Comparison of ENCODE assay signal across 11 cellular contexts in genomic region chr14:65791551-65791981, GRCh38.
A peak's percentile ranks its signal among the peaks of the same experiment; 100 is the strongest.
DNase-seq lines count a peak whose midpoint lies in the region; ATAC-seq and TF ChIP-seq lines count a peak whose summit lies in the region.
"Had no signal": no experiment of that assay in that cellular context is flagged by ENCODE, and none has a peak within 500 bp of the region (broad histone marks: within the 10 kb centered on the region; RNA-seq: fewer than 3 reads in every experiment).

No MANE protein-coding gene starts in this region.

- peak; percentile 42 for DNase-seq in Right ventricle myocardium superior
- DNase-seq in left cardiac atrium = no peak
- DNase-seq in fibroblast of pulmonary artery (ENCODE audit: low read depth) = peak; percentile 18
- peak; percentile 21 for DNase-seq in stromal cell of bone marrow (ENCODE audit: low read depth)
- no peak for DNase-seq in DMS153 treated with DMSO at 0.1 percent for 48 hours (lab: John Stamatoyannopoulos, UW; ENCODE audit: unreplicated experiment)
- DNase-seq in NOMO-1 treated with DMSO at 0.1 percent for 48 hours (lab: John Stamatoyannopoulos, UW; ENCODE audit: unreplicated experiment) = no peak
- DNase-seq: H9, NCI-H1436 treated with DMSO at 0.1 percent for 48 hours had no signal

- intact Hi-C loops in Right ventricle myocardium superior (cut with DNase I) (no loop called here), left cardiac atrium (cut with DNase I) (no loop called here)

- no peak for ATAC-seq in Right ventricle myocardium superior (ENCODE audit: poor library complexity)
- no peak for ATAC-seq in left cardiac atrium
- ATAC-seq in SK-N-SH treated with all-trans-retinoic acid at 6 μM for 48 hours = peak; percentile 50; the same call in 2 of the 3 replicates
- no peak for ATAC-seq in GM21619 (IDR thresholded peaks at IDR 0.05; ENCODE audit: unreplicated experiment)

- no peak for TF ChIP-seq CTCF in fibroblast of pulmonary artery (IDR thresholded peaks at IDR 0.05; ENCODE audit: low read length, missing control alignments)

- no peak overlapping the region for H3K4me3 ChIP-seq in fibroblast of pulmonary artery (replicated peaks; ENCODE audit: low read depth, low read length)
- H3K4me3 ChIP-seq: coronary artery had no signal

TF ChIP-seq in SK-N-SH treated with all-trans-retinoic acid at 6 μM for 48 hours, 23 proteins besides CTCF, POLR2A, EP300 and RAD21:
- TF ChIP-seq GLIS3 (CRISPR knock-in tag; IDR thresholded peaks at IDR 0.05) (no peak), TCF4 (CRISPR knock-in tag; IDR thresholded peaks at IDR 0.05; ENCODE audit: borderline replicate concordance) (no peak), TSHZ2 (CRISPR knock-in tag; IDR thresholded peaks at IDR 0.05) (no peak), ARNTL (CRISPR knock-in tag; IDR thresholded peaks at IDR 0.05; ENCODE audit: borderline replicate concordance, low read depth) (no peak), ZFP30 (CRISPR knock-in tag; IDR thresholded peaks at IDR 0.05) (no peak), TOX (CRISPR knock-in tag; IDR thresholded peaks at IDR 0.05; ENCODE audit: borderline replicate concordance) (no peak), ZNF8 (CRISPR knock-in tag; IDR thresholded peaks at IDR 0.05) (no peak), BACH2 (CRISPR knock-in tag; IDR thresholded peaks at IDR 0.05; ENCODE audit: borderline replicate concordance) (no peak), ESRRG (CRISPR knock-in tag; IDR thresholded peaks at IDR 0.05) (no peak), PPARA (CRISPR knock-in tag; IDR thresholded peaks at IDR 0.05; ENCODE audit: borderline replicate concordance) (no peak), OSR1 (CRISPR knock-in tag; IDR thresholded peaks at IDR 0.05) (no peak), RARB (CRISPR knock-in tag; IDR thresholded peaks at IDR 0.05) (no peak), ZNF70 (CRISPR knock-in tag; IDR thresholded peaks at IDR 0.05) (no peak), ZNF565 (CRISPR knock-in tag; conservative IDR thresholded peaks at IDR 0.05; ENCODE audit: low read depth) (no peak), ZC3H10 (CRISPR knock-in tag; IDR thresholded peaks at IDR 0.05) (no peak), ZFP3 (CRISPR knock-in tag; IDR thresholded peaks at IDR 0.05) (no peak)
- TF ChIP-seq, protein P1, sequence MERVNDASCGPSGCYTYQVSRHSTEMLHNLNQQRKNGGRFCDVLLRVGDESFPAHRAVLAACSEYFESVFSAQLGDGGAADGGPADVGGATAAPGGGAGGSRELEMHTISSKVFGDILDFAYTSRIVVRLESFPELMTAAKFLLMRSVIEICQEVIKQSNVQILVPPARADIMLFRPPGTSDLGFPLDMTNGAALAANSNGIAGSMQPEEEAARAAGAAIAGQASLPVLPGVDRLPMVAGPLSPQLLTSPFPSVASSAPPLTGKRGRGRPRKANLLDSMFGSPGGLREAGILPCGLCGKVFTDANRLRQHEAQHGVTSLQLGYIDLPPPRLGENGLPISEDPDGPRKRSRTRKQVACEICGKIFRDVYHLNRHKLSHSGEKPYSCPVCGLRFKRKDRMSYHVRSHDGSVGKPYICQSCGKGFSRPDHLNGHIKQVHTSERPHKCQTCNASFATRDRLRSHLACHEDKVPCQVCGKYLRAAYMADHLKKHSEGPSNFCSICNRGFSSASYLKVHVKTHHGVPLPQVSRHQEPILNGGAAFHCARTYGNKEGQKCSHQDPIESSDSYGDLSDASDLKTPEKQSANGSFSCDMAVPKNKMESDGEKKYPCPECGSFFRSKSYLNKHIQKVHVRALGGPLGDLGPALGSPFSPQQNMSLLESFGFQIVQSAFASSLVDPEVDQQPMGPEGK (CRISPR knock-in tag; IDR thresholded peaks at IDR 0.05; ENCODE audit: borderline replicate concordance) = no peak
- TF ChIP-seq, protein P2, sequence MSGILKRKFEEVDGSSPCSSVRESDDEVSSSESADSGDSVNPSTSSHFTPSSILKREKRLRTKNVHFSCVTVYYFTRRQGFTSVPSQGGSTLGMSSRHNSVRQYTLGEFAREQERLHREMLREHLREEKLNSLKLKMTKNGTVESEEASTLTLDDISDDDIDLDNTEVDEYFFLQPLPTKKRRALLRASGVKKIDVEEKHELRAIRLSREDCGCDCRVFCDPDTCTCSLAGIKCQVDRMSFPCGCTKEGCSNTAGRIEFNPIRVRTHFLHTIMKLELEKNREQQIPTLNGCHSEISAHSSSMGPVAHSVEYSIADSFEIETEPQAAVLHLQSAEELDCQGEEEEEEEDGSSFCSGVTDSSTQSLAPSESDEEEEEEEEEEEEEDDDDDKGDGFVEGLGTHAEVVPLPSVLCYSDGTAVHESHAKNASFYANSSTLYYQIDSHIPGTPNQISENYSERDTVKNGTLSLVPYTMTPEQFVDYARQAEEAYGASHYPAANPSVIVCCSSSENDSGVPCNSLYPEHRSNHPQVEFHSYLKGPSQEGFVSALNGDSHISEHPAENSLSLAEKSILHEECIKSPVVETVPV (CRISPR knock-in tag; IDR thresholded peaks at IDR 0.05) = no peak
- TF ChIP-seq, protein P3, sequence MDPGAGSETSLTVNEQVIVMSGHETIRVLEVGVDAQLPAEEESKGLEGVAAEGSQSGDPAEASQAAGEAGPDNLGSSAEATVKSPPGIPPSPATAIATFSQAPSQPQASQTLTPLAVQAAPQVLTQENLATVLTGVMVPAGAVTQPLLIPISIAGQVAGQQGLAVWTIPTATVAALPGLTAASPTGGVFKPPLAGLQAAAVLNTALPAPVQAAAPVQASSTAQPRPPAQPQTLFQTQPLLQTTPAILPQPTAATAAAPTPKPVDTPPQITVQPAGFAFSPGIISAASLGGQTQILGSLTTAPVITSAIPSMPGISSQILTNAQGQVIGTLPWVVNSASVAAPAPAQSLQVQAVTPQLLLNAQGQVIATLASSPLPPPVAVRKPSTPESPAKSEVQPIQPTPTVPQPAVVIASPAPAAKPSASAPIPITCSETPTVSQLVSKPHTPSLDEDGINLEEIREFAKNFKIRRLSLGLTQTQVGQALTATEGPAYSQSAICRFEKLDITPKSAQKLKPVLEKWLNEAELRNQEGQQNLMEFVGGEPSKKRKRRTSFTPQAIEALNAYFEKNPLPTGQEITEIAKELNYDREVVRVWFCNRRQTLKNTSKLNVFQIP (CRISPR knock-in tag; IDR thresholded peaks at IDR 0.05; ENCODE audit: borderline replicate concordance, low read depth) = no peak
TF ChIP-seq in SK-N-SH treated with all-trans-retinoic acid at 6 μM for 48 hours: peak in this region for 0.

Comparison
In these comparisons a context has a peak if more than half of its experiments do, and no peak if none do; other contexts are left out.
1. DNase-seq: peak in Right ventricle myocardium superior (single experiment), fibroblast of pulmonary artery (single experiment) and stromal cell of bone marrow (single experiment); none in left cardiac atrium (single experiment), DMS153 treated with DMSO at 0.1 percent for 48 hours (single experiment) and NOMO-1 treated with DMSO at 0.1 percent for 48 hours (single experiment).